8 cellular contexts compared by ENCODE assay signal in the genomic region with DNA sequence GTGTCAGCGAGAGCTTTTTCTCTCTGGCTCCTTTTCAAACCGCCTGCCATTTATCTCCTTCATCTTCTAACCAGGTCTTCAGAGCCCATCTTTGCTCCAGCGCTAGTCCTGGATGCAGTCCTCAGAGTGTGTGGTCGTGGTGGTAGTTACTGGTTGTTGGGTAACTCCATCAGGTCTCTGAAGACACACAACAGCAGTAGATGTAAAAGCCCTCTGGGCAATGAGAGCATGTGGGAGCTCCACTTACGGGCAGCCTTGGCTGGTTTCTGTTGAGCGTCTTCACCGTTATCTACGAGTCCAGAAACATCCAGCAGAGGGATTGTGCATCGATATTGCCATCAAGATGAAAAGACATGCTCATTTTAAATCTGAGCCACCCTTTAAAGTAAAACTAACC.
A peak's percentile ranks its signal among the peaks of the same experiment; 100 is the strongest.
DNase-seq lines count a peak whose midpoint lies in the region; ATAC-seq, FAIRE-seq and TF ChIP-seq lines count a peak whose summit lies in the region.

No MANE protein-coding gene starts in this region.

- H3K4me1 ChIP-seq in heart right ventricle = peaks cover 0 to 26% (median 5%) of the 10 kb centered on the region in 9 donors
- H3K4me1 ChIP-seq in testis = no peaks in the 10 kb centered on the region
- H3K4me1 ChIP-seq in pancreas = peaks cover 0 to 3% (median 2%) of the 10 kb centered on the region in 3 donors

- no peak for TF ChIP-seq POLR2A in testis (IDR thresholded peaks at IDR 0.05)

- FAIRE-seq in pancreas (lab: Jason Lieb, UNC) = no peak

- peaks cover 9 to 92% (median 50%) of the 10 kb centered on the region in 7 donors for H3K27me3 ChIP-seq in heart right ventricle
- no peaks in the 10 kb centered on the region for H3K27me3 ChIP-seq in testis
- peaks cover 0 to 3% (median 0%) of the 10 kb centered on the region in 4 donors for H3K27me3 ChIP-seq in pancreas

- H3K27ac ChIP-seq in heart right ventricle (no peak overlapping the region), testis (no peak overlapping the region), pancreas (no peak overlapping the region)

- WGBS in heart right ventricle, 2 donors = 31 to 72% methylated on average over 9 of the region's 9 CpGs
- WGBS in testis, 2 donors = 72 to 73% methylated on average over 9 of the region's 9 CpGs
- 34 to 63% methylated on average over 9 of the region's 9 CpGs for WGBS in pancreas, 2 donors

- H3K4me3 ChIP-seq in heart right ventricle (peak overlapping the region in 2 of 10 donors; percentile 8 to 10), testis (no peak overlapping the region), pancreas (no peak overlapping the region)

- H3K9me3 ChIP-seq in heart right ventricle (no peaks in the 10 kb centered on the region), testis (no peaks in the 10 kb centered on the region), pancreas (no peaks in the 10 kb centered on the region)

- peak; percentile 7 for DNase-seq in GF-D8 (lab: John Stamatoyannopoulos, UW)
- peak; percentile 64 for DNase-seq in GM20000 (ENCODE audit: low spot score)
- DNase-seq in LHCN-M2 (ENCODE audit: low read depth) = peak; percentile 23
- DNase-seq in amniotic epithelial cell (ENCODE audit: low read depth) = peak; percentile 34
- peak; percentile 23 for DNase-seq in stimulated activated naive CD8-positive, alpha-beta T cell treated with anti-CD3 and anti-CD28 coated beads, Interleukin-15, Interleukin-2, amounts not matched to agents 100 U/mL and 50 U/mL, for 24 hours
- no peak for DNase-seq in heart right ventricle
- no peak for DNase-seq in testis
- no peak for DNase-seq in pancreas

- peak; percentile 45 for ATAC-seq in stimulated activated naive CD8-positive, alpha-beta T cell treated with anti-CD3 and anti-CD28 coated beads, Interleukin-15, Interleukin-2, amounts not matched to agents 100 U/mL and 50 U/mL, for 24 hours
- ATAC-seq in heart right ventricle (no peak), pancreas (no peak)

- intact Hi-C loops in heart right ventricle (cut with DNase I) = no loop called here
- intact Hi-C loops in testis (cut with DNase I; ENCODE audit: low total_unique reads) = no loop called here
- intact Hi-C loops in pancreas (cut with DNase I) = no loop called here

- TF ChIP-seq CTCF in GM20000 (IDR thresholded peaks at IDR 0.05; ENCODE audit: extremely low read depth, missing control alignments) = no peak
- TF ChIP-seq CTCF in heart right ventricle (IDR thresholded peaks at IDR 0.05) = no peak
- no peak for TF ChIP-seq CTCF in testis (IDR thresholded peaks at IDR 0.05)
- no peak for TF ChIP-seq CTCF in pancreas (IDR thresholded peaks at IDR 0.05)

- no peaks in the 10 kb centered on the region for H3K36me3 ChIP-seq in heart right ventricle
- H3K36me3 ChIP-seq in testis (ENCODE audit: low read depth, missing control alignments) = no peaks in the 10 kb centered on the region
- no peaks in the 10 kb centered on the region for H3K36me3 ChIP-seq in pancreas

Comparison
In these comparisons a context has a peak if more than half of its experiments do, and no peak if none do; other contexts are left out.
1. DNase-seq: peak in GF-D8 (single experiment), GM20000 (single experiment), LHCN-M2 (single experiment), amniotic epithelial cell (single experiment) and stimulated activated naive CD8-positive, alpha-beta T cell treated with anti-CD3 and anti-CD28 coated beads, Interleukin-15, Interleukin-2, amounts not matched to agents 100 U/mL and 50 U/mL, for 24 hours (single experiment); none in heart right ventricle (0 of 2), testis (single experiment) and pancreas (0 of 6).